Comparison of ENCODE assay signal across 11 cellular contexts in the genomic region with DNA sequence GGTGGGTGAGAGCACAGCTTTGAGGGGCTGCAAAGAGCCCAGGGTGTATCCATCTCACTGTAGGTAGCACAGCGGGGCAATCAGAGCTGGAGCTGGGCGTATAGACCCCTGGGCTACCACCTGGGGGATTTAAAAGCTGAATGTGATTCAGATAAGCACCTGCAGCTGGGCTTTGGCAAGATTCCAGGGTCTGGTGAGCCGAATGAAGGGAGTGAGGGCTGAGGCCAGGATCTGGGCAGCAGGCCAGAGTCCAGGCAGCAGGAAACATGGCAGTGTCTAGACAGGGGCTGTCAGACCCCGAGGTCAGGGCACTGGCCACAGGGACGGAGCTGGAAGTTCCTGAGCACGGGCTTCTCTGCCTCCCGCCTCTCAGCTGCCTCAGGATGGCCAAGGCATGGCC. TPM values are rescaled to one million over a fixed set of nuclear protein-coding genes. Genes with fewer than 3 reads are reported as not detected.
A peak's percentile ranks its signal among the peaks of the same experiment; 100 is the strongest.
DNase-seq lines count a peak whose midpoint lies in the region; ATAC-seq and TF ChIP-seq lines count a peak whose summit lies in the region.
"Had no signal": no experiment of that assay in that cellular context is flagged by ENCODE, and none has a peak within 500 bp of the region (broad histone marks: within the 10 kb centered on the region; RNA-seq: fewer than 3 reads in every experiment).

No MANE protein-coding gene starts in this region.

- H3K4me1 ChIP-seq in right atrium auricular region = peaks cover 0 to 56% of the 10 kb centered on the region in 2 donors
- H3K4me1 ChIP-seq in right cardiac atrium (ENCODE audit: control insufficient read depth, insufficient read depth, low read length) = peaks cover 25% of the 10 kb centered on the region
- H3K4me1 ChIP-seq in uterus = peaks cover 9 to 32% of the 10 kb centered on the region in 2 donors

- H3K9me3 ChIP-seq in right atrium auricular region (no peaks in the 10 kb centered on the region), right cardiac atrium (ENCODE audit: control insufficient read depth, low read length) (no peaks in the 10 kb centered on the region), uterus (no peaks in the 10 kb centered on the region)

- peak overlapping the region in 1 of 2 donors; percentile 2 for H3K27ac ChIP-seq in right atrium auricular region
- peak overlapping the region; percentile 59 for H3K27ac ChIP-seq in VCaP
- H3K27ac ChIP-seq in right cardiac atrium (ENCODE audit: low read length) = no peak overlapping the region
- peak overlapping the region in 1 of 2 donors; percentile 24 for H3K27ac ChIP-seq in uterus

- peak; percentile 81 for DNase-seq in Right ventricle myocardium inferior (ENCODE audit: missing footprints)
- no peak for DNase-seq in right atrium auricular region (ENCODE audit: low spot score)
- DNase-seq in right cardiac atrium = peak; percentile 66 to 79 (median 76)
- peak; percentile 49 to 63 for DNase-seq in uterus
- no peak for DNase-seq in SIG-M5 (lab: John Stamatoyannopoulos, UW)
- DNase-seq in stimulated activated naive CD4-positive, alpha-beta T cell (lab: John Stamatoyannopoulos, UW) = no peak
- DNase-seq: effector memory CD8-positive, alpha-beta T cell; islet precursor cell had no signal

- no peak overlapping the region for H3K4me3 ChIP-seq in right atrium auricular region
- no peak overlapping the region for H3K4me3 ChIP-seq in right cardiac atrium (ENCODE audit: low read length)
- H3K4me3 ChIP-seq in uterus = no peak overlapping the region
- H3K4me3 ChIP-seq: GM12878 had no signal

- H3K36me3 ChIP-seq in right atrium auricular region (no peaks in the 10 kb centered on the region), uterus (no peaks in the 10 kb centered on the region)

- TF ChIP-seq POLR2A in uterus (IDR thresholded peaks at IDR 0.05) = no peak

- TF ChIP-seq CTCF in right atrium auricular region (IDR thresholded peaks at IDR 0.05) = no peak
- no peak for TF ChIP-seq CTCF in VCaP (conservative IDR thresholded peaks at IDR 0.05)
- TF ChIP-seq CTCF in uterus (IDR thresholded peaks at IDR 0.05) = no peak

- intact Hi-C loops in Right ventricle myocardium inferior (cut with DNase I) = loop anchor here (5.0 kb wide), 2 partner anchors 124 to 179 kb away; partner anchors contain the start of gene FUBP3
- intact Hi-C loops in right cardiac atrium (cut with DNase I) = loop anchor here in 1 of 4 donors (10.0 kb wide), 1 partner anchor 121 kb away; the partner anchor contains the start of gene FUBP3
- intact Hi-C loops in uterus (cut with DNase I; ENCODE audit: low total_unique reads) = no loop called here

- ATAC-seq in Right ventricle myocardium inferior = peak; percentile 15
- ATAC-seq in right cardiac atrium = peak in 1 of 2 donors; percentile 8
- no peak for ATAC-seq in HG02938 (IDR thresholded peaks at IDR 0.05; ENCODE audit: unreplicated experiment)
- ATAC-seq: effector memory CD8-positive, alpha-beta T cell; GM12878 had no signal

- 38% methylated on average over 7 of the region's 7 CpGs for WGBS in right cardiac atrium

- H3K27me3 ChIP-seq in right atrium auricular region (no peaks in the 10 kb centered on the region), right cardiac atrium (ENCODE audit: control insufficient read depth, insufficient read depth) (no peaks in the 10 kb centered on the region), uterus (no peaks in the 10 kb centered on the region)

RNA-seq across cellular contexts. Expression of gene ASS1, which starts 8.7 kb away (rescaled TPM):
- total RNA-seq in Right ventricle myocardium inferior = 84.8 TPM
- 100 to 1,000 TPM in 1 of 2 donors, 10 to 100 TPM in 1; 75.3 to 110 TPM for total RNA-seq in right atrium auricular region
- 10 to 100 TPM; 37.6 to 88.3 (median 52.9) TPM for total RNA-seq in right cardiac atrium
- polyA plus RNA-seq in right cardiac atrium = 77.8 TPM
- total RNA-seq in uterus = 100 to 1,000 TPM in 2 of 4 donors, 10 to 100 TPM in 2; 78.4 to 156 (median 105) TPM

Comparison
In these comparisons a context has a peak if more than half of its experiments do, and no peak if none do; other contexts are left out.
1. DNase-seq: peak in Right ventricle myocardium inferior (single experiment), right cardiac atrium (3 of 3) and uterus (2 of 2); none in right atrium auricular region (single experiment), SIG-M5 (single experiment) and stimulated activated naive CD4-positive, alpha-beta T cell (0 of 6).